1 cellular context compared by ENCODE assay signal in genomic region chr7:143229054-143229790, GRCh38.
TF ChIP-seq lines count a peak whose summit lies in the region.

No MANE protein-coding gene starts in this region.

TF ChIP-seq in WTC11, 78 proteins besides CTCF, POLR2A, EP300 and RAD21 (continued from another document):
- no peak for TF ChIP-seq AR (CRISPR knock-in tag; IDR thresholded peaks at IDR 0.05)
- no peak for TF ChIP-seq MLX (CRISPR knock-in tag; IDR thresholded peaks at IDR 0.05)
